Comparison of ENCODE assay signal across 32 cellular contexts in genomic region chr15:97736748-97737147, GRCh38.
"Had no signal": no experiment of that assay in that cellular context is flagged by ENCODE, and none has a peak within 500 bp of the region (broad histone marks: within the 10 kb centered on the region; RNA-seq: fewer than 3 reads in every experiment).

No MANE protein-coding gene starts in this region.

- DNase-seq: Karpas-422, Kasumi-1, MG63, MM.1S, MV-4-11, NCI-H1048, NCI-H1092, NCI-H1092 treated with DMSO at 0.1 percent for 48 hours, NCI-H1105, NCI-H1105 treated with DMSO at 0.1 percent for 48 hours, NCI-H1417 treated with DMSO at 0.1 percent for 48 hours, NCI-H1436, NCI-H1436 treated with DMSO at 0.1 percent for 48 hours, NCI-H1694, NCI-H1694 treated with DMSO at 0.1 percent for 48 hours, NCI-H187, NCI-H187 treated with DMSO at 0.1 percent for 48 hours, NCI-H1930, NCI-H2029, NCI-H2029 treated with DMSO at 0.1 percent for 48 hours, NCI-H2081 treated with DMSO at 0.1 percent for 48 hours, NCI-H2107, NCI-H2171, NCI-H2171 treated with DMSO at 0.1 percent for 48 hours, NCI-H2227 treated with DMSO at 0.1 percent for 48 hours, NCI-H226, NCI-H345, NCI-H446, NCI-H446 treated with DMSO at 0.1 percent for 48 hours, NCI-H510A, NCI-H510A treated with DMSO at 0.1 percent for 48 hours, NCI-H524 treated with DMSO at 0.1 percent for 48 hours had no signal

- H3K9me3 ChIP-seq: MG63 had no signal

- H3K4me3 ChIP-seq: MG63 had no signal

- H3K27me3 ChIP-seq: MG63 had no signal

- H3K36me3 ChIP-seq: MG63 had no signal
